Comparison of ENCODE assay signal across 1 cellular context in the genomic region with DNA sequence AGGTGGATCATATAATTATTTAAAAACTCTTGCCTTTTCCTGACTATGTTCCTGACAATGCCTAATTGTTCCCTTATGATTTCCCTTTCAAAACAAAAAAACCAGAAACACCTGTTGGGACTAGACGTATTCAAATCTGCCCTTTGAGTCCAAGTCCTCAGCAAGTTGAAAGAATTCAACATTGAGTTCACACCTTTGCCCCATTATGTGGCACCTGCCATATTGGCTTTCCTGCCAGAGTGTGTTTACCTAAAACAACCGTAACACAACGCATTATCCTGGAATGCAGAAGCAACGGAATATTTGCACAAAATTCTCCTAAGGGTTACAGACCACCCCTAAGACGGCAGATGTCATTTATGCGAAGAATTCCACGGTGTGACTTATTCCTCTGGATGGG.
TF ChIP-seq lines count a peak whose summit lies in the region.

No MANE protein-coding gene starts in this region.

TF ChIP-seq in HepG2, 621 proteins besides CTCF, POLR2A, EP300 and RAD21 (continued from another document):
- TF ChIP-seq, protein P1, sequence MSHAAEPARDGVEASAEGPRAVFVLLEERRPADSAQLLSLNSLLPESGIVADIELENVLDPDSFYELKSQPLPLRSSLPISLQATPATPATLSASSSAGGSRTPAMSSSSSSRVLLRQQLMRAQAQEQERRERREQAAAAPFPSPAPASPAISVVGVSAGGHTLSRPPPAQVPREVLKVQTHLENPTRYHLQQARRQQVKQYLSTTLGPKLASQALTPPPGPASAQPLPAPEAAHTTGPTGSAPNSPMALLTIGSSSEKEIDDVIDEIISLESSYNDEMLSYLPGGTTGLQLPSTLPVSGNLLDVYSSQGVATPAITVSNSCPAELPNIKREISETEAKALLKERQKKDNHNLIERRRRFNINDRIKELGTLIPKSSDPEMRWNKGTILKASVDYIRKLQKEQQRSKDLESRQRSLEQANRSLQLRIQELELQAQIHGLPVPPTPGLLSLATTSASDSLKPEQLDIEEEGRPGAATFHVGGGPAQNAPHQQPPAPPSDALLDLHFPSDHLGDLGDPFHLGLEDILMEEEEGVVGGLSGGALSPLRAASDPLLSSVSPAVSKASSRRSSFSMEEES (CRISPR knock-in tag; IDR thresholded peaks at IDR 0.05), result no peak
- TF ChIP-seq CHD2 (IDR thresholded peaks at IDR 0.05; ENCODE audit: low read depth, low read length) (no peak), BCL6 (CRISPR knock-in tag; IDR thresholded peaks at IDR 0.05) (peak; percentile 12; the same call in 1 of the 2 replicates), ZC3H13 (CRISPR knock-in tag; IDR thresholded peaks at IDR 0.05) (no peak)
- TF ChIP-seq, protein P2, sequence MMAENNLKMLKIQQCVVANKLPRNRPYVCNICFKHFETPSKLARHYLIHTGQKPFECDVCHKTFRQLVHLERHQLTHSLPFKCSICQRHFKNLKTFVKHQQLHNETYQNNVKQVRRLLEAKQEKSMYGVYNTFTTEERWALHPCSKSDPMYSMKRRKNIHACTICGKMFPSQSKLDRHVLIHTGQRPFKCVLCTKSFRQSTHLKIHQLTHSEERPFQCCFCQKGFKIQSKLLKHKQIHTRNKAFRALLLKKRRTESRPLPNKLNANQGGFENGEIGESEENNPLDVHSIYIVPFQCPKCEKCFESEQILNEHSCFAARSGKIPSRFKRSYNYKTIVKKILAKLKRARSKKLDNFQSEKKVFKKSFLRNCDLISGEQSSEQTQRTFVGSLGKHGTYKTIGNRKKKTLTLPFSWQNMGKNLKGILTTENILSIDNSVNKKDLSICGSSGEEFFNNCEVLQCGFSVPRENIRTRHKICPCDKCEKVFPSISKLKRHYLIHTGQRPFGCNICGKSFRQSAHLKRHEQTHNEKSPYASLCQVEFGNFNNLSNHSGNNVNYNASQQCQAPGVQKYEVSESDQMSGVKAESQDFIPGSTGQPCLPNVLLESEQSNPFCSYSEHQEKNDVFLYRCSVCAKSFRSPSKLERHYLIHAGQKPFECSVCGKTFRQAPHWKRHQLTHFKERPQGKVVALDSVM (CRISPR knock-in tag; IDR thresholded peaks at IDR 0.05), result no peak
